ENCODE assay signal across 8 cellular contexts in genomic region chr10:101042667-101043355, GRCh38. TPM values are rescaled to one million over a fixed set of nuclear protein-coding genes. Genes with fewer than 3 reads are reported as not detected.
A peak's percentile ranks its signal among the peaks of the same experiment; 100 is the strongest.
DNase-seq lines count a peak whose midpoint lies in the region; TF ChIP-seq lines count a peak whose summit lies in the region.

No MANE protein-coding gene starts in this region.

- H3K79me2 ChIP-seq in GM23248 (ENCODE audit: insufficient read depth) = no peaks in the 10 kb centered on the region

- in situ Hi-C loops in GM23248 (cut with MboI) = no loop called here

- POLR2A ChIA-PET in RWPE1 (lab: Yijun Ruan, JAX; ENCODE audit: low non-redundant PET) = interaction anchor here (0.5 to 2.3 kb wide), 11 partner anchors 9 to 100 kb away, joined by 3 to 11 read pairs (median 4); partner anchors contain the start of gene KAZALD1

- H3K27ac Mint-ChIP-seq in nephron progenitor cell = peak overlapping the region; percentile 99
- H3K27ac Mint-ChIP-seq in stimulated activated naive CD8-positive, alpha-beta T cell treated with anti-CD3 and anti-CD28 coated beads, Interleukin-15, Interleukin-2, amounts not matched to agents 100 ng/mL and 50 ng/mL, for 24 hours = peak overlapping the region; percentile 89

- peak overlapping the region; percentile 93 for H3K9ac ChIP-seq in GM23248

- H3K27me3 ChIP-seq in GM23248 (replicated peaks; ENCODE audit: insufficient read depth) = no peaks in the 10 kb centered on the region; the same call in none of the 2 replicates

- H4K20me1 ChIP-seq in GM23248 (ENCODE audit: insufficient read depth) = no peaks in the 10 kb centered on the region

- peaks cover 13% of the 10 kb centered on the region for H3K4me1 ChIP-seq in GM23248 (ENCODE audit: insufficient read depth)

- peaks cover 40% of the 10 kb centered on the region for H3F3A ChIP-seq in GM23248 (ENCODE audit: insufficient read depth)

- CTCF ChIA-PET in RWPE1 (lab: Yijun Ruan, JAX) = interaction anchor here (0.5 to 5.3 kb wide), 16 partner anchors 9 to 608 kb away, joined by 3 to 32 read pairs (median 4); no protein-coding TSS in a partner anchor

- DNase-seq in Daoy (ENCODE audit: low read depth) = peak; percentile 95
- DNase-seq in GM23248 = peak; percentile 97
- peak; percentile 98 for DNase-seq in LHCN-M2 (ENCODE audit: low read depth)
- DNase-seq in RWPE1 (ENCODE audit: low spot score) = peak; percentile 99
- peak; percentile 76 for DNase-seq in activated effector memory CD4-positive, alpha-beta T cell treated with Interleukin-2 at 50 U/mL for 16 hours
- peak; percentile 96 for DNase-seq in fibroblast of the aortic adventitia (ENCODE audit: low read depth)
- DNase-seq in nephron progenitor cell = peak; percentile 97

- peak overlapping the region; percentile 95 for H3K27ac ChIP-seq in GM23248
- H3K27ac ChIP-seq in RWPE1 = peak overlapping the region; percentile 96

- no peaks in the 10 kb centered on the region for H3K9me3 ChIP-seq in GM23248 (ENCODE audit: low read depth)

- H3K4me2 ChIP-seq in GM23248 (ENCODE audit: unreplicated experiment) = peak overlapping the region; percentile 100

- peaks cover 83% of the 10 kb centered on the region for H3K4me1 Mint-ChIP-seq in nephron progenitor cell
- H3K4me1 Mint-ChIP-seq in stimulated activated naive CD8-positive, alpha-beta T cell treated with anti-CD3 and anti-CD28 coated beads, Interleukin-15, Interleukin-2, amounts not matched to agents 100 ng/mL and 50 ng/mL, for 24 hours (ENCODE audit: low read depth) = peaks cover 26% of the 10 kb centered on the region

- no peaks in the 10 kb centered on the region for H3K36me3 Mint-ChIP-seq in nephron progenitor cell (ENCODE audit: low read depth)
- peaks cover 3% of the 10 kb centered on the region for H3K36me3 Mint-ChIP-seq in stimulated activated naive CD8-positive, alpha-beta T cell treated with anti-CD3 and anti-CD28 coated beads, Interleukin-15, Interleukin-2, amounts not matched to agents 100 ng/mL and 50 ng/mL, for 24 hours (ENCODE audit: low read depth)

- H3K9me2 ChIP-seq in GM23248 (ENCODE audit: insufficient read depth) = no peaks in the 10 kb centered on the region

- peak overlapping the region; percentile 91 for H3K4me3 Mint-ChIP-seq in nephron progenitor cell
- H3K4me3 Mint-ChIP-seq in stimulated activated naive CD8-positive, alpha-beta T cell treated with anti-CD3 and anti-CD28 coated beads, Interleukin-15, Interleukin-2, amounts not matched to agents 100 ng/mL and 50 ng/mL, for 24 hours = peak overlapping the region; percentile 94

- peak overlapping the region; percentile 99 for H2AFZ ChIP-seq in GM23248

- peaks cover 6% of the 10 kb centered on the region for H3K36me3 ChIP-seq in GM23248 (ENCODE audit: low read depth)

- peaks cover 64% of the 10 kb centered on the region for H3K27me3 Mint-ChIP-seq in nephron progenitor cell (ENCODE audit: low read depth, poor library complexity)
- H3K27me3 Mint-ChIP-seq in stimulated activated naive CD8-positive, alpha-beta T cell treated with anti-CD3 and anti-CD28 coated beads, Interleukin-15, Interleukin-2, amounts not matched to agents 100 ng/mL and 50 ng/mL, for 24 hours = peaks cover 25% of the 10 kb centered on the region

- H3K4me3 ChIP-seq in GM23248 (peak overlapping the region; percentile 87), fibroblast of the aortic adventitia (ENCODE audit: low read depth, low read length) (peak overlapping the region; percentile 68)

- H3K9me3 Mint-ChIP-seq in nephron progenitor cell = no peaks in the 10 kb centered on the region
- H3K9me3 Mint-ChIP-seq in stimulated activated naive CD8-positive, alpha-beta T cell treated with anti-CD3 and anti-CD28 coated beads, Interleukin-15, Interleukin-2, amounts not matched to agents 100 ng/mL and 50 ng/mL, for 24 hours = no peaks in the 10 kb centered on the region

- 0 to 1% methylated on average over 36 to 39 of the region's 39 CpGs for WGBS in GM23248 (ENCODE audit: low coverage in 1 of 2, low lambda C conversion rate in 2 of 2, missing lambda C conversion rate in 2 of 2), 2 experiments

- TF ChIP-seq CTCF in RWPE1 (conservative IDR thresholded peaks at IDR 0.05; ENCODE audit: low read depth) = no peak
- no peak for TF ChIP-seq CTCF in fibroblast of the aortic adventitia (IDR thresholded peaks at IDR 0.05; ENCODE audit: insufficient read depth, low read length)
- no peak for TF ChIP-seq CTCF in nephron progenitor cell (IDR thresholded peaks at IDR 0.05)

RNA-seq across cellular contexts. Expression of gene SFXN3, which starts 11.8 kb away (rescaled TPM):
- total RNA-seq in Daoy (2014; rRNA removed; shearing (Covaris generic)) = 14.7 and 32.1 TPM in 2 replicates
- 79.8 and 103 TPM in 2 replicates for total RNA-seq in GM23248 (2014; rRNA removed; shearing (Covaris generic))
- polyA plus RNA-seq in GM23248 (2016; fragmentation: Nextera tagmentation; extraction: Ambion mirVana) = 58.8 and 61.7 TPM in 2 replicates
- total RNA-seq in LHCN-M2 (2014; rRNA removed) (91.6 and 101 TPM in 2 replicates), fibroblast of the aortic adventitia (ENCODE audit: low replicate concordance) (56.6 and 83.2 TPM in 2 replicates)
- 65.4 TPM for polyA plus RNA-seq in LHCN-M2 (2012)

RNA-seq across cellular contexts. Expression of gene PDZD7, which starts 11.9 kb away (rescaled TPM):
- 0.42 and 0.51 TPM in 2 replicates for total RNA-seq in Daoy (2014; rRNA removed; shearing (Covaris generic))
- total RNA-seq in GM23248 (2014; rRNA removed; shearing (Covaris generic)) = 0.54 TPM in 1 of 2 replicates, not detected in the other
- 1.1 and 1.8 TPM in 2 replicates for polyA plus RNA-seq in GM23248 (2016; fragmentation: Nextera tagmentation; extraction: Ambion mirVana)
- total RNA-seq in LHCN-M2 (2014; rRNA removed) (1.2 and 1.4 TPM in 2 replicates), fibroblast of the aortic adventitia (ENCODE audit: low replicate concordance) (0.16 and 0.27 TPM in 2 replicates)
- 2.5 TPM for polyA plus RNA-seq in LHCN-M2 (2012)

RNA-seq across cellular contexts. Expression of gene KAZALD1, which starts 19.0 kb away (rescaled TPM):
- total RNA-seq in Daoy (2014; rRNA removed; shearing (Covaris generic)) = 3.0 and 12.2 TPM in 2 replicates
- total RNA-seq in GM23248 (2014; rRNA removed; shearing (Covaris generic)) = 42.6 and 62.6 TPM in 2 replicates
- 34.1 and 34.4 TPM in 2 replicates for polyA plus RNA-seq in GM23248 (2016; fragmentation: Nextera tagmentation; extraction: Ambion mirVana)
- total RNA-seq in LHCN-M2 (2014; rRNA removed) (15.1 and 16.1 TPM in 2 replicates), fibroblast of the aortic adventitia (ENCODE audit: low replicate concordance) (62.4 and 71.5 TPM in 2 replicates)
- 4.3 TPM for polyA plus RNA-seq in LHCN-M2 (2012)

RNA-seq across cellular contexts. Expression of gene LZTS2, which starts 43.2 kb away (rescaled TPM):
- 21.9 and 25.3 TPM in 2 replicates for total RNA-seq in Daoy (2014; rRNA removed; shearing (Covaris generic))
- total RNA-seq in GM23248 (2014; rRNA removed; shearing (Covaris generic)) = 95.2 and 113 TPM in 2 replicates
- polyA plus RNA-seq in GM23248 (2016; fragmentation: Nextera tagmentation; extraction: Ambion mirVana) = 51.1 and 54.8 TPM in 2 replicates
- total RNA-seq in LHCN-M2 (2014; rRNA removed) (161 and 176 TPM in 2 replicates), fibroblast of the aortic adventitia (ENCODE audit: low replicate concordance) (91.7 and 175 TPM in 2 replicates)
- 81.1 TPM for polyA plus RNA-seq in LHCN-M2 (2012)

RNA-seq across cellular contexts. Expression of gene TWNK, which starts 55.5 kb away (rescaled TPM):
- 14.7 and 26.3 TPM in 2 replicates for total RNA-seq in Daoy (2014; rRNA removed; shearing (Covaris generic))
- 3.4 and 4.4 TPM in 2 replicates for total RNA-seq in GM23248 (2014; rRNA removed; shearing (Covaris generic))
- 3.6 and 4.4 TPM in 2 replicates for polyA plus RNA-seq in GM23248 (2016; fragmentation: Nextera tagmentation; extraction: Ambion mirVana)
- total RNA-seq in LHCN-M2 (2014; rRNA removed) (7.2 and 9.1 TPM in 2 replicates), fibroblast of the aortic adventitia (ENCODE audit: low replicate concordance) (4.1 and 4.8 TPM in 2 replicates)
- 5.1 TPM for polyA plus RNA-seq in LHCN-M2 (2012)

Comparison
In these comparisons a context has a peak if more than half of its experiments do, and no peak if none do; other contexts are left out.
1. Peak in every context shown above with its lines: DNase-seq, H3K4me3 ChIP-seq and H3K27ac ChIP-seq.